Comparison of ENCODE assay signal across 22 cellular contexts in the genomic region with DNA sequence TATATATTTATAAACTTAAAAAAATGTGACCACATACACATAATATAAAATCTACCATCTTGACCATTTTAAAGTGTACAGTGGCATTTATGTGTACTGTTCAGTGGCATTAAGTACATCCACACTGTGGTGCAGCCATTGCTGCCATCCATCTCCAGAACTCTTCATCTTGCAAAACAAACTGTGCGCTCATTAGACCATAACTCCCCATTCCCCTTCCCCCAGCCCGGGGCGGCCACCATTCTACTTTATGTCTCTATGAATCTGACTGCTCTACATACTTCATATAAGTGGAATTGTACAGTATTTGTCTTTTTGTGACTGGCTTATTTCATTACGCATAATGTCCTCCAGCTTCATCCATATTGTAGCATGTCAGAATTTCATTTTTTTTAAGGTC. TPM values are rescaled to one million over a fixed set of nuclear protein-coding genes. Genes with fewer than 3 reads are reported as not detected.
"Had no signal": no experiment of that assay in that cellular context is flagged by ENCODE, and none has a peak within 500 bp of the region (broad histone marks: within the 10 kb centered on the region; RNA-seq: fewer than 3 reads in every experiment).

No MANE protein-coding gene starts in this region.

- H3K9me3 ChIP-seq: SK-N-SH had no signal

- DNase-seq: IMR-90, Kasumi-1, KG1, MM.1S, NCI-H1092 treated with DMSO at 0.1 percent for 48 hours, NCI-H1436, NCI-H187, NCI-H2029, NCI-H2081 treated with DMSO at 0.1 percent for 48 hours, NCI-H2171, NCI-H226, NCI-H446, NCI-H524, NCI-H69, NCI-H774, Right ventricle myocardium superior, RPMI8226, SIG-M5, SK-N-SH had no signal

- ATAC-seq: HepG2 had no signal

- H3K9ac ChIP-seq: SK-N-SH had no signal

RNA-seq across cellular contexts. Expression of gene CTXND1, which starts 47.8 kb away (rescaled TPM):
- total RNA-seq: HT1080, IMR-90, M059J had no signal
- polyA plus RNA-seq: IMR-90, SK-N-SH had no signal
